In the genomic region with DNA sequence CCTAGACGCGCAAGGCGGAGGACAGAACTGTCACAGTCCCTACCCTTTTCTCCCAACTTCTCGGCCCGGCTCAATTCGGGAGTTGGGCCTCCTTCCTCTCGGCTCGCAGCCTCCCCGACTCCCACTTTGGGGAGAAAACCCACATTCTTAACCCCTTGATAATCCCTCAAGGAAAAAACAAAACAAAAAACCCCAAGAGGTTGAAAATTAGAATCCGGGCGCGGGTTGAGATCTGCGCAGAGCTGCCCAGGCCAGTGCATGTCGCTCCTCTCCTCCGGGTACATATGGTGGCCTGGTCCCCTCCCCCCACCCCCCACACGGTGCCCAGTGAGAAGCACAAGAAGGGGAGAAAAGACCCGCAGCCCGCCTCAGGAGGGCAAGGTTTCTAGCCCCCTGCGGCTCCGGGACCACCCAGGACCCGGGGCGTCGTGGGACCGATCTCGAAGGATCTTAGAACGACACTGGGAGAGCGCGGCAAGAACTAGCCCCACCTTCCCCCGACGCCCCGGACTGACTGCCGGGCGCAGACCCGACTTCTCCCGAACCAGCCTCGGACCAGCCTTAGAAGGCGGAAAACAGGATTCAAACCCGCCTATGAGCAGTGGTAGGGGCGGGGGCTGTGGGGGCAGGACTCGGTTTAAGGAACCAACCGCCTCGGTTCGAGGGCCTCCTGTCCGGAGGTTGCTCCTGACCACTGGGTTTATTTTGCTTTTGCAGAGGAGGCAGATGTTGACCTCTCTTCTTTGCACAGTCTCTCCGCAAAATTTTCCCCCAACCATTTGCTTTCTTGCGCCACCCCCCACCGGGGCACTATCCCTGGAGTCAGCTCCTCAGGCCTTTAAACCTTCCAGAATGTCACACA, we compare ENCODE assay signal across 8 cellular contexts. TPM values are rescaled to one million over a fixed set of nuclear protein-coding genes. Genes with fewer than 3 reads are reported as not detected.
DNase-seq lines count a peak whose midpoint lies in the region; ATAC-seq and TF ChIP-seq lines count a peak whose summit lies in the region.

No MANE protein-coding gene starts in this region.

- H3K4me1 Mint-ChIP-seq in nephron = peaks cover 24% of the 10 kb centered on the region

- no peak for ATAC-seq in HG03442 (IDR thresholded peaks at IDR 0.05; ENCODE audit: unreplicated experiment)
- no peak for ATAC-seq in GM21576 (IDR thresholded peaks at IDR 0.05; ENCODE audit: unreplicated experiment)
- no peak for ATAC-seq in HG03175 (IDR thresholded peaks at IDR 0.05; ENCODE audit: unreplicated experiment)
- ATAC-seq in HG02884 (IDR thresholded peaks at IDR 0.05; ENCODE audit: unreplicated experiment) = no peak

- H3K4me3 ChIP-seq in MM.1S (ENCODE audit: low read length) = no peak overlapping the region
- peak overlapping the region; percentile 21 to 79 (median 44) for H3K4me3 ChIP-seq in esophagus squamous epithelium

- peaks cover 20% of the 10 kb centered on the region for H3K36me3 Mint-ChIP-seq in nephron (ENCODE audit: low read depth)

- intact Hi-C loops in esophagus squamous epithelium (cut with DNase I) = no loop called here

- no peaks in the 10 kb centered on the region for H3K79me2 ChIP-seq in MM.1S (ENCODE audit: low read length)

- H3K27me3 Mint-ChIP-seq in nephron (ENCODE audit: low read depth) = peaks cover 97% of the 10 kb centered on the region

- no peaks in the 10 kb centered on the region for H3K9me3 ChIP-seq in MM.1S (replicated peaks; ENCODE audit: insufficient read depth, low read length)
- H3K9me3 ChIP-seq in esophagus squamous epithelium = no peaks in the 10 kb centered on the region

- H2AFZ ChIP-seq in MM.1S (ENCODE audit: low read length) = no peak overlapping the region

- H3K27ac ChIP-seq in MM.1S (ENCODE audit: low read length) (no peak overlapping the region), esophagus squamous epithelium (peak overlapping the region; percentile 55 to 81 (median 72))

- 11 to 25% methylated on average over 16 to 42 of the region's 47 CpGs for WGBS in esophagus squamous epithelium, 2 donors

- H3K4me3 Mint-ChIP-seq in nephron = peak overlapping the region; percentile 92 to 95 (median 95)

- peak in 2 of 4 donors; percentile 62 for TF ChIP-seq POLR2A in esophagus squamous epithelium (IDR thresholded peaks at IDR 0.05)

- H3K9ac ChIP-seq in MM.1S (ENCODE audit: low read length) = no peak overlapping the region

- no peaks in the 10 kb centered on the region for H4K20me1 ChIP-seq in MM.1S (ENCODE audit: insufficient read depth, low read length)

- H3K36me3 ChIP-seq in MM.1S (replicated peaks; ENCODE audit: insufficient read depth, low read length) (no peaks in the 10 kb centered on the region), esophagus squamous epithelium (no peaks in the 10 kb centered on the region)

- H3K27ac Mint-ChIP-seq in nephron = peak overlapping the region; percentile 93 to 99 (median 98)

- peak overlapping the region; percentile 84; the same call in 1 of the 2 replicates for H3K4me2 ChIP-seq in MM.1S (ENCODE audit: low read depth, low read length)

- H3F3A ChIP-seq in MM.1S (ENCODE audit: insufficient read depth, low read length) = no peaks in the 10 kb centered on the region

- H3K27me3 ChIP-seq in MM.1S (replicated peaks; ENCODE audit: insufficient read depth, low read length) (peaks cover 52% of the 10 kb centered on the region), esophagus squamous epithelium (peaks cover 0 to 99% (median 28%) of the 10 kb centered on the region in 4 donors)

- DNase-seq in AG20443 (ENCODE audit: low spot score) = peak; percentile 80
- no peak for DNase-seq in MM.1S
- no peak for DNase-seq in esophagus squamous epithelium (lab: John Stamatoyannopoulos, UW)

- TF ChIP-seq CTCF in MM.1S (IDR thresholded peaks at IDR 0.05; ENCODE audit: low read length) (no peak), esophagus squamous epithelium (IDR thresholded peaks at IDR 0.05) (no peak), nephron (IDR thresholded peaks at IDR 0.05; ENCODE audit: unreplicated experiment in 3 of 3) (no peak)

- peaks cover 5% of the 10 kb centered on the region for H3K9me3 Mint-ChIP-seq in nephron

- H3K4me1 ChIP-seq in MM.1S (ENCODE audit: low read length) = 0 out of 2 replicates have a peak, but pooled peaks cover 3% of the 10 kb centered on the region
- H3K4me1 ChIP-seq in esophagus squamous epithelium = peaks cover 34 to 65% (median 45%) of the 10 kb centered on the region in 3 donors

- H3K9me2 ChIP-seq in MM.1S (replicated peaks; ENCODE audit: insufficient read depth, low read length) = no peaks in the 10 kb centered on the region

RNA-seq across cellular contexts. Expression of a gene that starts 2.5 kb away (rescaled TPM):
- total RNA-seq in esophagus squamous epithelium = 10 to 100 TPM; 10.8 to 81.8 (median 28.3) TPM
